28 cellular contexts compared by ENCODE assay signal in the genomic region with DNA sequence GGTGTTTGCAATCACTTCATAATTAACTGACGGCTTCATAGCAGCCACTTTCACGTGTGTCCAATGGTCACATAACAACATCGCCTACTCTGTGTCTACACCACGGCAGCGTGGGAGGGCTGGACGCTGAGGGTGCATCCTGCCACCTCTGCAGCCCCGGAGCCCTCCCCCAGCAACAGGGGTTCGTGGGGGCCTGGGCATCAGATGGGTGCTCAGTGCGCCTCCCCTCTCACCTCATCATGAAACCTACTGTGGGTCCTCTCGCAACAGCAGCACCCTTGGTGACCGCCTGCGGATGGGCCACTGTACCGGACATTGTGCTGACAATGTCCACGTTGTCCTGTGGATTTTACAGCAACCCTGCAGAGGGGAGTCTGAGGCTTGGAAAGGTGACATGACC.
"Had no signal": no experiment of that assay in that cellular context is flagged by ENCODE, and none has a peak within 500 bp of the region (broad histone marks: within the 10 kb centered on the region; RNA-seq: fewer than 3 reads in every experiment).

No MANE protein-coding gene starts in this region.

- H3K36me3 ChIP-seq: heart left ventricle, left lung, neutrophil, ovary, prostate gland, right lobe of liver, stomach, thyroid gland, transverse colon, upper lobe of left lung had no signal

- DNase-seq: glutamatergic neuron; heart left ventricle; hypothalamus; immature natural killer cell; kidney; left colon; left lung; midbrain; mucosa of descending colon; naive thymus-derived CD8-positive, alpha-beta T cell; occipital lobe; ovary; retina; right lobe of liver; stimulated activated CD4-positive, alpha-beta T cell treated with anti-CD3 and anti-CD28 coated beads, Interleukin-1b, Interleukin-23, amount 100 ng/mL, for 48 hours; stimulated activated CD4-positive, alpha-beta T cell treated with anti-CD3 and anti-CD28 coated beads, Interleukin-4, amount 100 ng/mL, for 1 hour; stimulated activated naive B cell treated with anti-CD40 and anti-IgM and Interleukin-4, amounts not matched to agents 10 μg/mL and 1 μg/mL and 100 μg/mL, for 72 hours; stimulated activated naive CD8-positive, alpha-beta T cell treated with anti-CD3 and anti-CD28 coated beads, Interleukin-15, Interleukin-2, amounts not matched to agents 100 U/mL and 50 U/mL, for 24 hours; stomach; testis; thyroid gland; transverse colon; upper lobe of left lung had no signal

- H3K4me2 ChIP-seq: smooth muscle cell had no signal

- H3K9me3 ChIP-seq: heart left ventricle, left lung, mucosa of descending colon, neutrophil, ovary, prostate gland, right lobe of liver, stomach, testis, thyroid gland, transverse colon, upper lobe of left lung had no signal

- H3K4me1 ChIP-seq: heart left ventricle, left lung, prostate gland, right lobe of liver, stomach, testis, thyroid gland, transverse colon, upper lobe of left lung had no signal

- H3K27me3 ChIP-seq: neutrophil, ovary, right lobe of liver, testis, thyroid gland, transverse colon, upper lobe of left lung had no signal

- FAIRE-seq: islet of Langerhans, kidney had no signal

- H3K4me3 ChIP-seq: heart left ventricle, left lung, lung, mucosa of descending colon, ovary, prostate gland, right lobe of liver, smooth muscle cell, stomach, testis, thyroid gland, transverse colon, upper lobe of left lung had no signal

- H3K27ac ChIP-seq: heart left ventricle, left lung, neutrophil, ovary, prostate gland, right lobe of liver, stomach, testis, thyroid gland, transverse colon, upper lobe of left lung had no signal
